ENCODE assay signal across 8 cellular contexts in the genomic region with DNA sequence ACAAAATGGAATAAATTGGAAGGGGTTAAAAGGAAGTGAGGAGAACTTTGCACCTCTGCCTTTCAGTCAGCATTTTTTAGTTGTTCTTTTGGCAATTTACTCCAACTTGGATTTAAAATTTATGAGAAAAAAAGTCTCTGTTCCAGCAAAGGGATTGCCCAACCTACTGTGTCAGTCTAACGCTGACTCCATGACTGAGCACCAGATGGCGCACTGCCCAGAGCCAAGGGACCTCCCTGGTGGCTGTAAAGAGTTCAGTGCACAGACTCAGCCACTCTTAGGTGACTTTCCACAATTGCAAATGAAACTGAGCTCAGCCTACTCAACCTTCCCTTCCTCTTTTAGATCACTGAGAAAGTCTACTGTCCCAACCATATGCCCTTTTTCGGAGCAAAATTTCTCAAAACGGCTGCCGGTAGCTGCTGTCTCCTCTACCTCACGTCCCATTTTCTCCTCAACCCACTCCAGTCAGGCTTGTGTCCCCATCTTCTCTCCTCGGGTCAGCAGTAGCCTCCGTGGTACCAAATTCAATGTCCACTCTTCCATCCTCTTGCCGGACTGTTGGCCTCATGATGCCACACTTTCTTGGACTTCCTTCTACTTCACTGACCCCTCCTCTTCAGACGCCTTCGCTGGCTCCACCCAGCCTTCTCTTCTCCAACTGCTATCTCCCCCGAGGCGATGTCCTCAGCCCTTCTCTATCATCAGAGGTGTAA. TPM values are rescaled to one million over a fixed set of nuclear protein-coding genes. Genes with fewer than 3 reads are reported as not detected.
A peak's percentile ranks its signal among the peaks of the same experiment; 100 is the strongest.
DNase-seq lines count a peak whose midpoint lies in the region; ATAC-seq and TF ChIP-seq lines count a peak whose summit lies in the region.

No MANE protein-coding gene starts in this region.

- no peak overlapping the region for H3K4me3 ChIP-seq in body of pancreas

- peak; percentile 69 for DNase-seq in GM13977 (ENCODE audit: low spot score)
- peak; percentile 30 for DNase-seq in NCI-H128 (lab: John Stamatoyannopoulos, UW; ENCODE audit: unreplicated experiment)
- peak; percentile 26 for DNase-seq in T-helper 9 cell
- peak; percentile 91 to 96 (median 94) for DNase-seq in body of pancreas
- DNase-seq in iris pigment epithelial cell (ENCODE audit: low read depth), result peak; percentile 69
- peak; percentile 29 to 48 for DNase-seq in stimulated activated CD4-positive, alpha-beta T cell treated with anti-CD3 and anti-CD28 coated beads, Interleukin-15, amount 100 ng/mL, for 48 hours (ENCODE audit: low read depth in 2 of 2)

- 50% methylated on average over 13 of the region's 13 CpGs for WGBS in body of pancreas, 2 donors

- H3K4me1 ChIP-seq in body of pancreas, result peaks cover 59% of the 10 kb centered on the region

- H3K27ac ChIP-seq in 22Rv1, result peak overlapping the region; percentile 95
- H3K27ac ChIP-seq in body of pancreas, result peak overlapping the region; percentile 83 to 91 (median 86)

- H3K36me3 ChIP-seq in body of pancreas (replicated peaks in 1 of 2; ENCODE audit: insufficient read depth in 1 of 2, low read depth in 2 of 2), result no peaks in the 10 kb centered on the region

- TF ChIP-seq POLR2A in body of pancreas (IDR thresholded peaks at IDR 0.05), result peak in 1 of 3 donors; percentile 29

- no peaks in the 10 kb centered on the region for H3K27me3 ChIP-seq in body of pancreas

- intact Hi-C loops in body of pancreas (cut with DNase I), result no loop called here

- TF ChIP-seq CTCF in 22Rv1 (IDR thresholded peaks at IDR 0.05), result peak; percentile 89
- peak; percentile 81 for TF ChIP-seq CTCF in GM13977 (IDR thresholded peaks at IDR 0.05; ENCODE audit: extremely low read depth, insufficient read depth, missing control alignments)
- peak; percentile 34 to 88 (median 82) for TF ChIP-seq CTCF in body of pancreas (IDR thresholded peaks at IDR 0.05)

- no peaks in the 10 kb centered on the region for H3K9me3 ChIP-seq in body of pancreas

- in situ Hi-C loops in GM13977 (cut with MboI; ENCODE audit: low pct_unique_long_range_greater_than_20kb, low sequenced_read_pairs, unreplicated experiment), result no loop called here

- ATAC-seq in HG02798 (IDR thresholded peaks at IDR 0.05; ENCODE audit: poor library complexity, unreplicated experiment), result peak; percentile 99
- ATAC-seq in body of pancreas, result peak; percentile 84

RNA-seq across cellular contexts. Expression of gene GSTA2, which starts 38.7 kb away (rescaled TPM):
- 10 to 100 TPM; 73.7 to 76.1 TPM for total RNA-seq in body of pancreas

RNA-seq across cellular contexts. Expression of gene TMEM14A, which starts 53.7 kb away (rescaled TPM):
- total RNA-seq in body of pancreas, result 10 to 100 TPM; 14.8 to 33.2 TPM

Comparison
In these comparisons a context has a peak if more than half of its experiments do, and no peak if none do; other contexts are left out.
1. DNase-seq: peak in every context shown above with its lines; median percentile 94 in body of pancreas; 69 in GM13977; 69 in iris pigment epithelial cell; 38 in stimulated activated CD4-positive, alpha-beta T cell treated with anti-CD3 and anti-CD28 coated beads, Interleukin-15, amount 100 ng/mL, for 48 hours; 30 in NCI-H128; 26 in T-helper 9 cell.